Comparison of ENCODE assay signal across 21 cellular contexts in genomic region chr9:35801328-35802128, GRCh38. TPM values are rescaled to one million over a fixed set of nuclear protein-coding genes. Genes with fewer than 3 reads are reported as not detected.
"Had no signal": no experiment of that assay in that cellular context is flagged by ENCODE, and none has a peak within 500 bp of the region (broad histone marks: within the 10 kb centered on the region; RNA-seq: fewer than 3 reads in every experiment).

No MANE protein-coding gene starts in this region.

- DNase-seq: activated B cell treated with CpG ODN at 0.5 μM for 24 hours; activated CD4-positive, alpha-beta T cell treated with anti-CD3 and anti-CD28 coated beads, Interleukin-2, amount 10 ng/mL, durations not matched to agents 24 days and 14 days; activated naive CD4-positive, alpha-beta T cell treated with anti-CD3 and anti-CD28 coated beads for 36 hours; amniotic stem cell; dorsolateral prefrontal cortex; islet precursor cell; naive thymus-derived CD8-positive, alpha-beta T cell; nucleus accumbens; stimulated activated CD4-positive, alpha-beta T cell treated with anti-CD3 and anti-CD28 coated beads, Interleukin-15, amount 100 ng/mL, for 24 hours; stimulated activated CD4-positive, alpha-beta T cell treated with anti-CD3 and anti-CD28 coated beads, Interleukin-4, amount 100 ng/mL, for 24 hours; stomach; T-helper 2 cell; upper lobe of right lung had no signal

- H2AFZ ChIP-seq: hepatocyte had no signal

- H3K27ac Mint-ChIP-seq: activated B cell treated with CpG ODN at 0.5 μM for 24 hours; activated CD4-positive, alpha-beta T cell treated with anti-CD3 and anti-CD28 coated beads, Interleukin-2, amount 10 ng/mL, durations not matched to agents 24 days and 14 days; activated naive CD4-positive, alpha-beta T cell treated with anti-CD3 and anti-CD28 coated beads for 36 hours; activated T-helper 2 cell treated with anti-CD3 and anti-CD28 coated beads, Interferon-gamma antibody, Interleukin-2, Interleukin-4, amounts not matched to agents 10 μg/mL and 5 μg/mL and 100 μg/mL, durations not matched to agents 14 hours and 24 hours and 36 hours had no signal

- H3K4me1 ChIP-seq: upper lobe of right lung had no signal

- H3K27me3 ChIP-seq: dorsolateral prefrontal cortex, hepatocyte, stomach, upper lobe of right lung had no signal

- H3K4me2 ChIP-seq: hepatocyte had no signal

- H3K4me3 Mint-ChIP-seq: activated B cell treated with CpG ODN at 0.5 μM for 24 hours; activated CD4-positive, alpha-beta T cell treated with anti-CD3 and anti-CD28 coated beads, Interleukin-2, amount 10 ng/mL, durations not matched to agents 24 days and 14 days; activated naive CD4-positive, alpha-beta T cell treated with anti-CD3 and anti-CD28 coated beads for 36 hours; naive thymus-derived CD8-positive, alpha-beta T cell had no signal

- H3K27me3 Mint-ChIP-seq: activated B cell treated with CpG ODN at 0.5 μM for 24 hours; activated CD4-positive, alpha-beta T cell treated with anti-CD3 and anti-CD28 coated beads, Interleukin-2, amount 10 ng/mL, durations not matched to agents 24 days and 14 days; naive thymus-derived CD8-positive, alpha-beta T cell had no signal

- H3K9me3 ChIP-seq: stomach, thoracic aorta, upper lobe of right lung had no signal

- H3K4me3 ChIP-seq: dorsolateral prefrontal cortex, hepatocyte, stomach, thoracic aorta, upper lobe of right lung had no signal

- H3K9me3 Mint-ChIP-seq: activated B cell treated with CpG ODN at 0.5 μM for 24 hours; activated CD4-positive, alpha-beta T cell treated with anti-CD3 and anti-CD28 coated beads, Interleukin-2, amount 10 ng/mL, durations not matched to agents 24 days and 14 days; activated naive CD4-positive, alpha-beta T cell treated with anti-CD3 and anti-CD28 coated beads for 36 hours; activated T-helper 2 cell treated with anti-CD3 and anti-CD28 coated beads, Interferon-gamma antibody, Interleukin-2, Interleukin-4, amounts not matched to agents 10 μg/mL and 5 μg/mL and 100 μg/mL, durations not matched to agents 14 hours and 24 hours and 36 hours; naive thymus-derived CD8-positive, alpha-beta T cell had no signal

- H3K79me2 ChIP-seq: hepatocyte had no signal

- ATAC-seq: left lobe of liver; naive thymus-derived CD8-positive, alpha-beta T cell; upper lobe of right lung had no signal

- H3K27ac ChIP-seq: dorsolateral prefrontal cortex, hepatocyte, stomach, thoracic aorta, upper lobe of right lung had no signal

RNA-seq across cellular contexts. Expression of gene FAM221B, which starts 27.0 kb away (rescaled TPM):
- total RNA-seq: activated B cell treated with CpG ODN at 0.5 μM for 24 hours; activated CD4-positive, alpha-beta T cell treated with anti-CD3 and anti-CD28 coated beads, Interleukin-2, amount 10 ng/mL, durations not matched to agents 24 days and 14 days; activated naive CD4-positive, alpha-beta T cell treated with anti-CD3 and anti-CD28 coated beads for 36 hours; activated T-helper 2 cell treated with anti-CD3 and anti-CD28 coated beads, Interferon-gamma antibody, Interleukin-2, Interleukin-4, amounts not matched to agents 10 μg/mL and 5 μg/mL and 100 μg/mL, durations not matched to agents 14 hours and 24 hours and 36 hours; cardiac septum; hepatocyte; left lobe of liver; mucosa of gallbladder; naive thymus-derived CD8-positive, alpha-beta T cell; skeletal muscle tissue; stomach; thoracic aorta; upper lobe of right lung had no signal
- polyA plus RNA-seq: esophagus; hepatocyte; naive thymus-derived CD8-positive, alpha-beta T cell had no signal
